In the genomic region with DNA sequence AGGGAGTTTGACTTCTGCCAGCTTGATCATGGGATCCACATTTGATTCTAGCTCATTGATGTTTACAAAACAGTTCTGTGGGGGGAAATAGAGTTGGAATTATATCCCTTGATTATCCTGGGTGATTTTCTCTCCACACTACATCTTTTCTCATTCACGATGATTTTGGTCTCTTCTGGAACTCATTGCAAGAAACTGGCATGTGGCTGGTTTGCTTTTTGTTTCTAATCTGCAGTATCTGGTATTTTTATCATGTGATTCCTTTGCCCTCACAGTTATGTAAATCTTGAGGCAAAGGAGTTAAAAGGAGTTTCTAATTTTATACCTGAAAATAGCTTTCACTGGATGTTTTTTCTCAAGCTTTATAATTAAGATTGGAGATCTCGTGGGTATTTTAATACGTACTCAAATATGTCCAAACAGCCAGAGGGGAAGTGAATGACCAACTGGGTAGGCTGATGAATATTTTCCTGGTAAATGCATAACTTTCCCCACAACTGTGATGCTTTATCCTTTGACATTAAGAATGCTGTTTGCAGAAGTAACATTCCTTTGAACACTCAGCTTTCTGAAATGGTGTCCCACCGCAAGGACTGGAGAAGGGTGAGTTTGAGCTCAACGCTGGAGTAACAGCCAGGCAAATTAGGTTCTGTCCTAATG, we compare ENCODE assay signal across 17 cellular contexts.
DNase-seq lines count a peak whose midpoint lies in the region; ATAC-seq and TF ChIP-seq lines count a peak whose summit lies in the region.
"Had no signal": no experiment of that assay in that cellular context is flagged by ENCODE, and none has a peak within 500 bp of the region (broad histone marks: within the 10 kb centered on the region; RNA-seq: fewer than 3 reads in every experiment).

No MANE protein-coding gene starts in this region.

- intact Hi-C loops in stomach (cut with DNase I; ENCODE audit: low total_unique reads): no loop called here
- intact Hi-C loops in spleen (cut with DNase I; ENCODE audit: low total_unique reads): no loop called here

- in situ Hi-C loops in ACHN (cut with HindIII; ENCODE audit: low pct_ligation_motif_present, low pct_unique_long_range_greater_than_20kb, low sequenced_read_pairs): no loop called here

- H3K36me3 ChIP-seq in stomach: no peaks in the 10 kb centered on the region
- no peaks in the 10 kb centered on the region for H3K36me3 ChIP-seq in spleen
- H3K36me3 ChIP-seq: neutrophil had no signal

- H3K4me3 ChIP-seq in coronary artery: peak overlapping the region; percentile 45
- no peak overlapping the region for H3K4me3 ChIP-seq in stomach
- no peak overlapping the region for H3K4me3 ChIP-seq in spleen

- DNase-seq in ACHN: peak; percentile 50
- DNase-seq in HFFc6: peak; percentile 92
- no peak for DNase-seq in coronary artery (ENCODE audit: low spot score)
- no peak for DNase-seq in stomach
- DNase-seq in spleen: no peak
- no peak for DNase-seq in NCI-H510A treated with DMSO at 0.1 percent for 48 hours (lab: John Stamatoyannopoulos, UW)
- DNase-seq: CD4-positive, CD25-positive, alpha-beta regulatory T cell; erythroblast; GOT3; NCI-H2081 treated with DMSO at 0.1 percent for 48 hours; stimulated activated CD4-positive, alpha-beta T cell treated with anti-CD3 and anti-CD28 coated beads, Interleukin-4, amount 100 ng/mL, for 1 hour had no signal

- WGBS in stomach, 5 donors: 35 to 49% (median 44%) methylated on average over 5 of the region's 5 CpGs
- WGBS in spleen, 5 donors: 59 to 66% (median 64%) methylated on average over 5 of the region's 5 CpGs

- H3K27me3 Mint-ChIP-seq in HFFc6 (ENCODE audit: insufficient read depth): no peaks in the 10 kb centered on the region; the same call in 1 of the 2 replicates
- no peaks in the 10 kb centered on the region for H3K27me3 Mint-ChIP-seq in nephron (ENCODE audit: low read depth)
- H3K27me3 Mint-ChIP-seq: brain; CD4-positive, CD25-positive, alpha-beta regulatory T cell had no signal

- H3K27me3 ChIP-seq in stomach (no peaks in the 10 kb centered on the region), spleen (replicated peaks in 1 of 7) (no peaks in the 10 kb centered on the region)
- H3K27me3 ChIP-seq: neutrophil had no signal

- no peaks in the 10 kb centered on the region for H3K9me3 Mint-ChIP-seq in HFFc6
- no peaks in the 10 kb centered on the region for H3K9me3 Mint-ChIP-seq in nephron
- H3K9me3 Mint-ChIP-seq: brain had no signal

- TF ChIP-seq CTCF in HFFc6 (IDR thresholded peaks at IDR 0.05) (no peak), coronary artery (IDR thresholded peaks at IDR 0.05) (no peak), nephron (IDR thresholded peaks at IDR 0.05; ENCODE audit: unreplicated experiment in 3 of 3) (no peak), stomach (IDR thresholded peaks at IDR 0.05) (no peak), spleen (IDR thresholded peaks at IDR 0.05 in 8 of 11, conservative IDR thresholded peaks at IDR 0.05 in 3 of 11) (no peak)

- H3K9me3 ChIP-seq in stomach (no peaks in the 10 kb centered on the region), spleen (no peaks in the 10 kb centered on the region)
- H3K9me3 ChIP-seq: neutrophil had no signal

- ATAC-seq in GM21526 (IDR thresholded peaks at IDR 0.05; ENCODE audit: low FRiP score, unreplicated experiment): no peak
- ATAC-seq: Panc1 had no signal

- H3K4me1 ChIP-seq in stomach (peaks cover 0 to 8% (median 0%) of the 10 kb centered on the region in 4 donors), spleen (peaks cover 0 to 15% (median 0%) of the 10 kb centered on the region in 6 donors)

- H3K4me3 Mint-ChIP-seq in HFFc6 (peak overlapping the region; percentile 58), nephron (no peak overlapping the region)
- H3K4me3 Mint-ChIP-seq: brain; CD4-positive, CD25-positive, alpha-beta regulatory T cell had no signal

- TF ChIP-seq EP300 in stomach (IDR thresholded peaks at IDR 0.05): no peak

- H3K4me1 Mint-ChIP-seq in HFFc6 (ENCODE audit: low read depth) (peaks cover 78% of the 10 kb centered on the region), nephron (peaks cover 30% of the 10 kb centered on the region)
- H3K4me1 Mint-ChIP-seq: CD4-positive, CD25-positive, alpha-beta regulatory T cell had no signal

- no peaks in the 10 kb centered on the region; the same call in 1 of the 2 replicates for H3K36me3 Mint-ChIP-seq in HFFc6 (ENCODE audit: low read depth)
- H3K36me3 Mint-ChIP-seq in nephron (ENCODE audit: low read depth): no peaks in the 10 kb centered on the region
- H3K36me3 Mint-ChIP-seq: brain; CD4-positive, CD25-positive, alpha-beta regulatory T cell had no signal

- H3K27ac Mint-ChIP-seq in HFFc6 (peak overlapping the region; percentile 76), nephron (peak overlapping the region; percentile 2 to 28 (median 14))
- H3K27ac Mint-ChIP-seq: brain; CD4-positive, CD25-positive, alpha-beta regulatory T cell had no signal

- H3K27ac ChIP-seq in coronary artery (peak overlapping the region; percentile 55 to 80), stomach (peak overlapping the region in 1 of 5 donors; percentile 9), spleen (peak overlapping the region in 1 of 8 donors; percentile 7)
- H3K27ac ChIP-seq: KMS-11, neutrophil had no signal

- TF ChIP-seq POLR2A in stomach (IDR thresholded peaks at IDR 0.05): no peak
- TF ChIP-seq POLR2A in spleen (IDR thresholded peaks at IDR 0.05): no peak

Comparison
In these comparisons a context has a peak if more than half of its experiments do, and no peak if none do; other contexts are left out.
1. DNase-seq: peak in ACHN (single experiment) and HFFc6 (single experiment); none in coronary artery (single experiment), stomach (single experiment), spleen (single experiment) and NCI-H510A treated with DMSO at 0.1 percent for 48 hours (single experiment).